ENCODE assay signal across 13 cellular contexts in genomic region chr2:215727507-215728503, GRCh38.
DNase-seq lines count a peak whose midpoint lies in the region; ATAC-seq, FAIRE-seq and TF ChIP-seq lines count a peak whose summit lies in the region.
"Had no signal": no experiment of that assay in that cellular context is flagged by ENCODE, and none has a peak within 500 bp of the region (broad histone marks: within the 10 kb centered on the region; RNA-seq: fewer than 3 reads in every experiment).

No MANE protein-coding gene starts in this region.

- no peak overlapping the region for H3K9ac ChIP-seq in GM12878 (ENCODE audit: control insufficient read depth, insufficient read depth, low read length)

- in situ Hi-C loops in GM12878 (cut with MboI): no loop called here

- peak overlapping the region; percentile 25 for H3K27ac Mint-ChIP-seq in osteocyte (ENCODE audit: unreplicated experiment)
- no peak overlapping the region for H3K27ac Mint-ChIP-seq in activated naive CD4-positive, alpha-beta T cell treated with anti-CD3 and anti-CD28 coated beads, Interleukin-2, amount 10 ng/mL, durations not matched to agents 7 days and 5 days

- POLR2A ChIA-PET in GM12878 (lab: Charles Lee): interaction anchor here (0.9 kb wide), 1 partner anchor 22 kb away, joined by 3 read pairs; no protein-coding TSS in a partner anchor

- no peaks in the 10 kb centered on the region for H3K27me3 Mint-ChIP-seq in osteocyte (ENCODE audit: unreplicated experiment)
- H3K27me3 Mint-ChIP-seq in activated naive CD4-positive, alpha-beta T cell treated with anti-CD3 and anti-CD28 coated beads, Interleukin-2, amount 10 ng/mL, durations not matched to agents 7 days and 5 days: no peaks in the 10 kb centered on the region

- 0 out of 2 replicates have a peak, but pooled peaks cover 6% of the 10 kb centered on the region for H3K4me1 ChIP-seq in GM12878 (ENCODE audit: control insufficient read depth, insufficient read depth, low read length)
- H3K4me1 ChIP-seq: pancreas had no signal

- RAD21 ChIA-PET in GM12878 (lab: Charles Lee; ENCODE audit: unreplicated experiment): no interaction called here

- WGBS in GM12878 (ENCODE audit: insufficient coverage, insufficient replicate concordance, low lambda C conversion rate, missing lambda C conversion rate): 44% methylated on average over 1 of the region's 1 CpG

- peaks cover 50% of the 10 kb centered on the region for H3K4me1 Mint-ChIP-seq in osteocyte (ENCODE audit: unreplicated experiment)
- no peaks in the 10 kb centered on the region for H3K4me1 Mint-ChIP-seq in activated naive CD4-positive, alpha-beta T cell treated with anti-CD3 and anti-CD28 coated beads, Interleukin-2, amount 10 ng/mL, durations not matched to agents 7 days and 5 days

- ATAC-seq in GM18868 (IDR thresholded peaks at IDR 0.05; ENCODE audit: unreplicated experiment) (peak; percentile 43), HG02885 (IDR thresholded peaks at IDR 0.05; ENCODE audit: poor library complexity, unreplicated experiment) (peak; percentile 15), GM12878 (peak; percentile 77), HG02678 (IDR thresholded peaks at IDR 0.05; ENCODE audit: unreplicated experiment) (no peak)

- TF ChIP-seq CTCF in GM12878 (IDR thresholded peaks at IDR 0.05 in 2 of 3, conservative IDR thresholded peaks at IDR 0.05 in 1 of 3; ENCODE audit: control insufficient read depth in 2 of 3, extremely low read depth in 1 of 3, insufficient read depth in 1 of 3, low read depth in 3 of 3, low read length in 3 of 3) (no peak), osteocyte (IDR thresholded peaks at IDR 0.05) (no peak)

- CTCF ChIA-PET in GM12878 (lab: Yijun Ruan, JAX): interaction anchor here (0.6 to 3.1 kb wide), 2 partner anchors 8 to 101 kb away, joined by 3 to 11 read pairs; no protein-coding TSS in a partner anchor
- CTCF ChIA-PET in activated naive CD4-positive, alpha-beta T cell treated with anti-CD3 and anti-CD28 coated beads, Interleukin-2, amount 10 ng/mL, durations not matched to agents 7 days and 5 days (lab: Charles Lee): no interaction called here

- TF ChIP-seq RAD21 in GM12878 (IDR thresholded peaks at IDR 0.05; ENCODE audit: insufficient read depth, low read depth, low read length): no peak

- no peak overlapping the region for H3K4me3 Mint-ChIP-seq in osteocyte (ENCODE audit: unreplicated experiment)
- H3K4me3 Mint-ChIP-seq in activated naive CD4-positive, alpha-beta T cell treated with anti-CD3 and anti-CD28 coated beads, Interleukin-2, amount 10 ng/mL, durations not matched to agents 7 days and 5 days: no peak overlapping the region

- no peak overlapping the region for H2AFZ ChIP-seq in GM12878 (ENCODE audit: control insufficient read depth, low read depth, low read length)

- no TSS peak for BruUV-seq in GM12878 (replicated peaks; lab: Mats Ljungman, UMichigan)

- TF ChIP-seq EP300 in GM12878 (IDR thresholded peaks at IDR 0.05; ENCODE audit: borderline replicate concordance in 1 of 2, control insufficient read depth in 1 of 2, low read depth in 2 of 2, low read length in 2 of 2): no peak; a peak in 1 of 4 replicates

- H3K27me3 ChIP-seq in GM12878 (replicated peaks in 1 of 2; ENCODE audit: control insufficient read depth in 2 of 2, insufficient read depth in 2 of 2, low read length in 1 of 2): no peaks in the 10 kb centered on the region
- H3K27me3 ChIP-seq: pancreas had no signal

- H4K20me1 ChIP-seq in GM12878 (ENCODE audit: control insufficient read depth, insufficient read depth): no peaks in the 10 kb centered on the region

- H3K36me3 Mint-ChIP-seq in osteocyte (ENCODE audit: unreplicated experiment): peaks cover 3% of the 10 kb centered on the region
- no peaks in the 10 kb centered on the region for H3K36me3 Mint-ChIP-seq in activated naive CD4-positive, alpha-beta T cell treated with anti-CD3 and anti-CD28 coated beads, Interleukin-2, amount 10 ng/mL, durations not matched to agents 7 days and 5 days

- FAIRE-seq in GM12878 (lab: Jason Lieb, UNC): no peak
- FAIRE-seq: pancreas had no signal

- no peak overlapping the region for H3K4me2 ChIP-seq in GM12878 (ENCODE audit: control insufficient read depth, insufficient read depth)

- H3K27ac ChIP-seq in GM12878 (ENCODE audit: control insufficient read depth, insufficient read depth): no peak overlapping the region
- H3K27ac ChIP-seq: pancreas had no signal

- peaks cover 12% of the 10 kb centered on the region for H3K9me3 Mint-ChIP-seq in osteocyte (ENCODE audit: unreplicated experiment)
- no peaks in the 10 kb centered on the region for H3K9me3 Mint-ChIP-seq in activated naive CD4-positive, alpha-beta T cell treated with anti-CD3 and anti-CD28 coated beads, Interleukin-2, amount 10 ng/mL, durations not matched to agents 7 days and 5 days

- DNase-seq in GM12878 (ENCODE audit: low read depth, low spot score) (no peak), osteocyte (ENCODE audit: extremely low spot score, unreplicated experiment) (no peak), Ammon's horn (ENCODE audit: low spot score) (no peak), nucleus accumbens (lab: John Stamatoyannopoulos, UW) (no peak)
- no peak for DNase-seq in activated naive CD4-positive, alpha-beta T cell treated with anti-CD3 and anti-CD28 coated beads, Interleukin-2, amount 10 ng/mL, durations not matched to agents 7 days and 5 days
- DNase-seq: activated CD4-positive, alpha-beta T cell treated with anti-CD3 and anti-CD28 coated beads for 4 hours; activated naive CD4-positive, alpha-beta T cell treated with anti-CD3 and anti-CD28 coated beads, Interleukin-2, amount 50 U/mL, for 16 hours; islet precursor cell; NCI-H146; pancreas had no signal

- SMC1A ChIA-PET in GM12878 (lab: Charles Lee; ENCODE audit: uncharacterized antibody, unreplicated experiment): interaction anchor here (0.5 to 1.8 kb wide), 6 partner anchors 15 to 104 kb away, joined by 3 to 6 read pairs (median 4); no protein-coding TSS in a partner anchor

- intact Hi-C loops in GM12878 (cut with micrococcal nuclease; ENCODE audit: unreplicated experiment): loop anchor here (5.0 kb wide), 1 partner anchor 189 kb away; no protein-coding TSS in a partner anchor

- no peaks in the 10 kb centered on the region for H3K36me3 ChIP-seq in GM12878 (ENCODE audit: control insufficient read depth in 2 of 2, insufficient read depth in 2 of 2, low read length in 1 of 2)
- H3K36me3 ChIP-seq: pancreas had no signal

- no peaks in the 10 kb centered on the region for H3K79me2 ChIP-seq in GM12878 (ENCODE audit: control insufficient read depth, insufficient read depth, low read length)

- H3K4me3 ChIP-seq in GM12878: no peak overlapping the region
- H3K4me3 ChIP-seq: pancreas had no signal

- H3K9me3 ChIP-seq in GM12878 (replicated peaks; ENCODE audit: control insufficient read depth, insufficient read depth, low read length): no peaks in the 10 kb centered on the region
- H3K9me3 ChIP-seq: pancreas had no signal

- TF ChIP-seq POLR2A in GM12878 (IDR thresholded peaks at IDR 0.05; ENCODE audit: low read depth, low read length): no peak

TF ChIP-seq in GM12878, 131 proteins besides CTCF, POLR2A, EP300 and RAD21:
- TF ChIP-seq PRDM15 (CRISPR knock-in tag; IDR thresholded peaks at IDR 0.05) (no peak), TCF7 (IDR thresholded peaks at IDR 0.05; ENCODE audit: borderline replicate concordance) (no peak), TAF1 (IDR thresholded peaks at IDR 0.05; ENCODE audit: borderline replicate concordance, low read depth, low read length) (no peak)
